Comparison of ENCODE assay signal across 14 cellular contexts in genomic region chr5:174523311-174524159, GRCh38.
A peak's percentile ranks its signal among the peaks of the same experiment; 100 is the strongest.
DNase-seq lines count a peak whose midpoint lies in the region; ATAC-seq and TF ChIP-seq lines count a peak whose summit lies in the region.
"Had no signal": no experiment of that assay in that cellular context is flagged by ENCODE, and none has a peak within 500 bp of the region (broad histone marks: within the 10 kb centered on the region; RNA-seq: fewer than 3 reads in every experiment).

No MANE protein-coding gene starts in this region.

- H2AFZ ChIP-seq in smooth muscle cell (ENCODE audit: low read depth) = no peak overlapping the region

- no peaks in the 10 kb centered on the region for H4K20me1 ChIP-seq in smooth muscle cell (ENCODE audit: low read depth)
- H4K20me1 ChIP-seq: BLaER1 had no signal

- WGBS in smooth muscle cell (ENCODE audit: low lambda C conversion rate) = 44% methylated on average over 7 of the region's 7 CpGs

- H3K4me1 ChIP-seq in foreskin keratinocyte = no peaks in the 10 kb centered on the region
- H3K4me1 ChIP-seq in smooth muscle cell (ENCODE audit: low read depth) = peaks cover 17% of the 10 kb centered on the region
- H3K4me1 ChIP-seq: BLaER1, SJCRH30 had no signal

- H3K4me3 ChIP-seq in HFF-Myc (replicated peaks; ENCODE audit: low read depth, low read length) (no peak overlapping the region), smooth muscle cell (no peak overlapping the region)
- H3K4me3 ChIP-seq: BLaER1, SJCRH30 had no signal

- H3K27me3 ChIP-seq in foreskin keratinocyte = no peaks in the 10 kb centered on the region
- H3K27me3 ChIP-seq in smooth muscle cell (ENCODE audit: low read depth) = no peaks in the 10 kb centered on the region
- H3K27me3 ChIP-seq: BLaER1, SJCRH30 had no signal

- H3K4me2 ChIP-seq in smooth muscle cell = no peak overlapping the region
- H3K4me2 ChIP-seq: BLaER1 had no signal

- TF ChIP-seq CTCF in HFF-Myc (IDR thresholded peaks at IDR 0.05; ENCODE audit: low read depth, low read length, missing control alignments) = peak; percentile 26
- peak; percentile 55 for TF ChIP-seq CTCF in foreskin keratinocyte (conservative IDR thresholded peaks at IDR 0.05)
- peak; percentile 17 for TF ChIP-seq CTCF in smooth muscle cell (IDR thresholded peaks at IDR 0.05; ENCODE audit: borderline replicate concordance, insufficient read depth, poor library complexity, severe bottlenecking)

- H3F3A ChIP-seq in smooth muscle cell (ENCODE audit: low read depth) = peaks cover 9% of the 10 kb centered on the region

- no peaks in the 10 kb centered on the region for H3K36me3 ChIP-seq in smooth muscle cell (ENCODE audit: low read depth)
- H3K36me3 ChIP-seq: BLaER1, SJCRH30 had no signal

- no peak overlapping the region for H3K9ac ChIP-seq in smooth muscle cell (ENCODE audit: low read depth)
- H3K9ac ChIP-seq: BLaER1 had no signal

- H3K27ac ChIP-seq in foreskin keratinocyte (no peak overlapping the region), smooth muscle cell (ENCODE audit: low read depth) (no peak overlapping the region)
- H3K27ac ChIP-seq: BLaER1, SJCRH30 had no signal

- H3K79me2 ChIP-seq in smooth muscle cell (ENCODE audit: low read depth) = no peaks in the 10 kb centered on the region

- ATAC-seq in foreskin keratinocyte (no peak), GM18861 (IDR thresholded peaks at IDR 0.05; ENCODE audit: unreplicated experiment) (no peak)
- ATAC-seq: activated CD4-positive, CD25-positive, alpha-beta regulatory T cell treated with anti-CD3 and anti-CD28 coated beads, Interleukin-2, amount 50 U/mL, for 24 hours had no signal

- H3K9me3 ChIP-seq in smooth muscle cell (replicated peaks; ENCODE audit: low read depth) = no peaks in the 10 kb centered on the region
- H3K9me3 ChIP-seq: BLaER1, SJCRH30 had no signal

- DNase-seq in HFF-Myc (ENCODE audit: extremely low read depth, low read depth) (no peak), SW480 (ENCODE audit: low spot score) (peak; percentile 44), foreskin keratinocyte (no peak), smooth muscle cell (lab: John Stamatoyannopoulos, UW; ENCODE audit: unreplicated experiment) (no peak), NCI-H748 (lab: John Stamatoyannopoulos, UW; ENCODE audit: unreplicated experiment) (no peak), NCI-H2081 treated with DMSO at 0.1 percent for 48 hours (lab: John Stamatoyannopoulos, UW) (no peak)
- DNase-seq: activated naive CD8-positive, alpha-beta T cell treated with anti-CD3 and anti-CD28 coated beads, Interleukin-2, amount 10 ng/mL, durations not matched to agents 7 days and 5 days; erythroblast; NCI-H1694; NCI-H345 had no signal
